In genomic region chr9:113150670-113151591, GRCh38 we compare ENCODE assay signal across 8 cellular contexts. TPM values are rescaled to one million over a fixed set of nuclear protein-coding genes. Genes with fewer than 3 reads are reported as not detected.
DNase-seq lines count a peak whose midpoint lies in the region; ATAC-seq, FAIRE-seq and TF ChIP-seq lines count a peak whose summit lies in the region.

A gene with protein sequence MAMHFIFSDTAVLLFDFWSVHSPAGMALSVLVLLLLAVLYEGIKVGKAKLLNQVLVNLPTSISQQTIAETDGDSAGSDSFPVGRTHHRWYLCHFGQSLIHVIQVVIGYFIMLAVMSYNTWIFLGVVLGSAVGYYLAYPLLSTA (plus strand): TSS chr9:113151007. CDS start chr9:113151075, 68 bp downstream.

- H3K36me3 Mint-ChIP-seq in activated T-helper 2 cell treated with anti-CD3 and anti-CD28 coated beads, Interferon-gamma antibody, Interleukin-2, Interleukin-4, amounts not matched to agents 10 μg/mL and 5 μg/mL and 100 μg/mL, durations not matched to agents 14 hours and 24 hours and 36 hours (ENCODE audit: low read depth), result peaks cover 3% of the 10 kb centered on the region
- H3K36me3 Mint-ChIP-seq in natural killer cell treated with Interleukin-12 subunit alpha and Interleukin-12 subunit beta and Interleukin-15 and Interleukin-18, amount 100 ng/mL, for 72 hours, result no peaks in the 10 kb centered on the region

- in situ Hi-C loops in KBM-7 (cut with MboI; ENCODE audit: low pct_unique_long_range_greater_than_20kb, low sequenced_read_pairs), result no loop called here

- H3K27ac Mint-ChIP-seq in activated T-helper 2 cell treated with anti-CD3 and anti-CD28 coated beads, Interferon-gamma antibody, Interleukin-2, Interleukin-4, amounts not matched to agents 10 μg/mL and 5 μg/mL and 100 μg/mL, durations not matched to agents 14 hours and 24 hours and 36 hours, result peak within 1 kb of the TSS; percentile 42
- H3K27ac Mint-ChIP-seq in natural killer cell treated with Interleukin-12 subunit alpha and Interleukin-12 subunit beta and Interleukin-15 and Interleukin-18, amount 100 ng/mL, for 72 hours, result peak within 1 kb of the TSS in 1 of 2 donors; percentile 58

- intact Hi-C loops in activated T-helper 2 cell treated with anti-CD3 and anti-CD28 coated beads, Interferon-gamma antibody, Interleukin-2, Interleukin-4, amounts not matched to agents 10 μg/mL and 5 μg/mL and 100 μg/mL, durations not matched to agents 14 hours and 24 hours and 36 hours (cut with micrococcal nuclease), result loop anchor here (2.0 to 5.0 kb wide), 3 partner anchors 70 to 261 kb away; partner anchors contain the start of genes C9orf43, CDC26, FKBP15 and POLE3

- H3K4me1 Mint-ChIP-seq in activated T-helper 2 cell treated with anti-CD3 and anti-CD28 coated beads, Interferon-gamma antibody, Interleukin-2, Interleukin-4, amounts not matched to agents 10 μg/mL and 5 μg/mL and 100 μg/mL, durations not matched to agents 14 hours and 24 hours and 36 hours (ENCODE audit: low read depth), result peaks cover 31% of the 10 kb centered on the region
- H3K4me1 Mint-ChIP-seq in natural killer cell treated with Interleukin-12 subunit alpha and Interleukin-12 subunit beta and Interleukin-15 and Interleukin-18, amount 100 ng/mL, for 72 hours (ENCODE audit: low read depth in 2 of 2), result peaks cover 21 to 24% of the 10 kb centered on the region in 2 donors

- TF ChIP-seq CTCF in fibroblast of pulmonary artery (IDR thresholded peaks at IDR 0.05; ENCODE audit: low read length, missing control alignments), result no peak

- FAIRE-seq in RCC 7860 (lab: Jason Lieb, UNC), result no peak

- peak; percentile 38 for DNase-seq in DMS53 treated with DMSO at 0.1 percent for 48 hours (lab: John Stamatoyannopoulos, UW; ENCODE audit: unreplicated experiment)
- peak; percentile 94 for DNase-seq in KBM-7
- DNase-seq in RCC 7860 (ENCODE audit: low spot score), result peak; percentile 61
- DNase-seq in activated T-helper 2 cell treated with anti-CD3 and anti-CD28 coated beads, Interferon-gamma antibody, Interleukin-2, Interleukin-4, amounts not matched to agents 10 μg/mL and 5 μg/mL and 100 μg/mL, durations not matched to agents 14 hours and 24 hours and 36 hours (ENCODE audit: low spot score), result peak; percentile 82
- DNase-seq in fibroblast of pulmonary artery (ENCODE audit: low read depth), result peak; percentile 79
- peak; percentile 88 for DNase-seq in natural killer cell treated with Interleukin-12 subunit alpha and Interleukin-12 subunit beta and Interleukin-15 and Interleukin-18, amount 100 ng/mL, for 72 hours (ENCODE audit: low spot score)
- peak; percentile 90 for DNase-seq in stimulated activated naive CD4-positive, alpha-beta T cell treated with Interleukin-2 at 50 U/mL for 16 hours (lab: John Stamatoyannopoulos, UW)

- H3K27me3 Mint-ChIP-seq in activated T-helper 2 cell treated with anti-CD3 and anti-CD28 coated beads, Interferon-gamma antibody, Interleukin-2, Interleukin-4, amounts not matched to agents 10 μg/mL and 5 μg/mL and 100 μg/mL, durations not matched to agents 14 hours and 24 hours and 36 hours (ENCODE audit: low read depth), result peaks cover 12% of the 10 kb centered on the region
- H3K27me3 Mint-ChIP-seq in natural killer cell treated with Interleukin-12 subunit alpha and Interleukin-12 subunit beta and Interleukin-15 and Interleukin-18, amount 100 ng/mL, for 72 hours, result peaks cover 0 to 10% of the 10 kb centered on the region in 2 donors

- H3K9me3 Mint-ChIP-seq in activated T-helper 2 cell treated with anti-CD3 and anti-CD28 coated beads, Interferon-gamma antibody, Interleukin-2, Interleukin-4, amounts not matched to agents 10 μg/mL and 5 μg/mL and 100 μg/mL, durations not matched to agents 14 hours and 24 hours and 36 hours, result no peaks in the 10 kb centered on the region
- no peaks in the 10 kb centered on the region for H3K9me3 Mint-ChIP-seq in natural killer cell treated with Interleukin-12 subunit alpha and Interleukin-12 subunit beta and Interleukin-15 and Interleukin-18, amount 100 ng/mL, for 72 hours

- peak; percentile 93 for ATAC-seq in GM21619 (IDR thresholded peaks at IDR 0.05; ENCODE audit: unreplicated experiment)
- ATAC-seq in natural killer cell treated with Interleukin-12 subunit alpha and Interleukin-12 subunit beta and Interleukin-15 and Interleukin-18, amount 100 ng/mL, for 72 hours, result peak; percentile 97

- peak within 1 kb of the TSS; percentile 92 for H3K4me3 ChIP-seq in fibroblast of pulmonary artery (replicated peaks; ENCODE audit: low read depth, low read length)

- H3K4me3 Mint-ChIP-seq in activated T-helper 2 cell treated with anti-CD3 and anti-CD28 coated beads, Interferon-gamma antibody, Interleukin-2, Interleukin-4, amounts not matched to agents 10 μg/mL and 5 μg/mL and 100 μg/mL, durations not matched to agents 14 hours and 24 hours and 36 hours (ENCODE audit: low read depth), result peak within 1 kb of the TSS; percentile 79
- H3K4me3 Mint-ChIP-seq in natural killer cell treated with Interleukin-12 subunit alpha and Interleukin-12 subunit beta and Interleukin-15 and Interleukin-18, amount 100 ng/mL, for 72 hours, result peak within 1 kb of the TSS; percentile 76

RNA-seq across cellular contexts. Expression of the gene that starts here (rescaled TPM):
- 4.7 and 5.0 TPM in 2 replicates for total RNA-seq in activated T-helper 2 cell treated with anti-CD3 and anti-CD28 coated beads, Interferon-gamma antibody, Interleukin-2, Interleukin-4, amounts not matched to agents 10 μg/mL and 5 μg/mL and 100 μg/mL, durations not matched to agents 14 hours and 24 hours and 36 hours
- 1 to 10 TPM; 4.3 to 4.8 TPM for total RNA-seq in natural killer cell treated with Interleukin-12 subunit alpha and Interleukin-12 subunit beta and Interleukin-15 and Interleukin-18, amount 100 ng/mL, for 72 hours

Comparison
In these comparisons a context has a peak if more than half of its experiments do, and no peak if none do; other contexts are left out.
1. Peak in every context shown above with its lines: DNase-seq, ATAC-seq and H3K4me3 ChIP-seq.
2. DNase-seq: peak in every context shown above with its lines; median percentile 94 in KBM-7; 90 in stimulated activated naive CD4-positive, alpha-beta T cell treated with Interleukin-2 at 50 U/mL for 16 hours; 88 in natural killer cell treated with Interleukin-12 subunit alpha and Interleukin-12 subunit beta and Interleukin-15 and Interleukin-18, amount 100 ng/mL, for 72 hours; 82 in activated T-helper 2 cell treated with anti-CD3 and anti-CD28 coated beads, Interferon-gamma antibody, Interleukin-2, Interleukin-4, amounts not matched to agents 10 μg/mL and 5 μg/mL and 100 μg/mL, durations not matched to agents 14 hours and 24 hours and 36 hours; 79 in fibroblast of pulmonary artery; 61 in RCC 7860; 38 in DMS53 treated with DMSO at 0.1 percent for 48 hours.